12 cellular contexts compared by ENCODE assay signal in the genomic region with DNA sequence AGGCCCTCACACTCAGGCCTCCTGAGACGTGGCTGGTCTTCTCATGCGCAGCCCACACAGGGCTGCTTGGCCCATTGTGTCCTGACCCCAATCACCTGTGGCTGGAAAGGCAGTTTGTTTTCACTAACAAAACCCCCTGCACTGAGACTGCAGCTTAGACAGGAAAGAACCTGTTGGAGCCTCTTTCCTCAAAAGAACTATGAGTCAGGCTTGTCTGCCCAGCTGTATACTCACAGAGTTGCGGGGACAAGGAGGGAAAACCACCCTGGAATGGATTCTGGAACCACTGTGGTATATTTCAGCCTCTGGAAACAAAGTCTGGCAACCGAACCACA. TPM values are rescaled to one million over a fixed set of nuclear protein-coding genes. Genes with fewer than 3 reads are reported as not detected.
DNase-seq lines count a peak whose midpoint lies in the region; TF ChIP-seq lines count a peak whose summit lies in the region.
"Had no signal": no experiment of that assay in that cellular context is flagged by ENCODE, and none has a peak within 500 bp of the region (broad histone marks: within the 10 kb centered on the region; RNA-seq: fewer than 3 reads in every experiment).

No MANE protein-coding gene starts in this region.

- H3K4me1 Mint-ChIP-seq in mesothelial cell of epicardium, result peaks cover 18% of the 10 kb centered on the region

- H2AFZ ChIP-seq in Loucy (ENCODE audit: low read length) (peak overlapping the region; percentile 63; the same call in 1 of the 2 replicates), mammary epithelial cell (ENCODE audit: low read depth, low read length) (peak overlapping the region; percentile 67)

- H3K27me3 ChIP-seq in BLaER1 (no peaks in the 10 kb centered on the region), Loucy (ENCODE audit: insufficient read depth, low read length, poor library complexity, severe bottlenecking) (no peaks in the 10 kb centered on the region), mammary epithelial cell (ENCODE audit: insufficient read depth, low read length) (no peaks in the 10 kb centered on the region), testis (no peaks in the 10 kb centered on the region)

- H3K36me3 Mint-ChIP-seq in mesothelial cell of epicardium, result no peaks in the 10 kb centered on the region
- H3K36me3 Mint-ChIP-seq: CD4-positive, CD25-positive, alpha-beta regulatory T cell had no signal

- H3K27ac ChIP-seq in BLaER1 (peak overlapping the region; percentile 73; the same call in 1 of the 2 replicates), mammary epithelial cell (ENCODE audit: insufficient read depth, low read depth, low read length) (peak overlapping the region; percentile 59), testis (no peak overlapping the region)

- intact Hi-C loops in mammary epithelial cell (cut with micrococcal nuclease) (no loop called here), testis (cut with DNase I; ENCODE audit: low total_unique reads) (no loop called here)

- no peaks in the 10 kb centered on the region for H3K9me2 ChIP-seq in Loucy (replicated peaks; ENCODE audit: low read depth, low read length)

- H3K9me3 Mint-ChIP-seq in mesothelial cell of epicardium, result no peaks in the 10 kb centered on the region
- H3K9me3 Mint-ChIP-seq: CD4-positive, CD25-positive, alpha-beta regulatory T cell had no signal

- 0 out of 2 replicates have a peak, but pooled peaks cover 3% of the 10 kb centered on the region for H3F3A ChIP-seq in Loucy (ENCODE audit: low read depth)

- H3K4me1 ChIP-seq in BLaER1, result peaks cover 61% of the 10 kb centered on the region
- H3K4me1 ChIP-seq in Loucy (ENCODE audit: insufficient read depth, low read length, poor library complexity, severe bottlenecking), result peaks cover 27% of the 10 kb centered on the region
- H3K4me1 ChIP-seq in mammary epithelial cell (ENCODE audit: insufficient read depth, low read length), result peaks cover 30% of the 10 kb centered on the region
- H3K4me1 ChIP-seq in testis, result no peaks in the 10 kb centered on the region

- H3K79me2 ChIP-seq in Loucy (ENCODE audit: insufficient read depth, low read length), result no peaks in the 10 kb centered on the region
- H3K79me2 ChIP-seq in mammary epithelial cell (ENCODE audit: insufficient read depth, low read length), result no peaks in the 10 kb centered on the region

- H3K9ac ChIP-seq in BLaER1, result 0 out of 2 replicates have a peak overlapping the region, but pooled peaks have one; percentile 56
- H3K9ac ChIP-seq in Loucy (ENCODE audit: low read depth, low read length, poor library complexity, severe bottlenecking), result no peak overlapping the region
- no peak overlapping the region for H3K9ac ChIP-seq in mammary epithelial cell (ENCODE audit: insufficient read depth, low read length)

- BruUV-seq in mammary epithelial cell (replicated peaks; lab: Mats Ljungman, UMichigan), result no TSS peak

- no peaks in the 10 kb centered on the region for H4K20me1 ChIP-seq in BLaER1
- H4K20me1 ChIP-seq in Loucy (ENCODE audit: insufficient read depth, low read length, poor library complexity, severe bottlenecking), result no peaks in the 10 kb centered on the region
- no peaks in the 10 kb centered on the region for H4K20me1 ChIP-seq in mammary epithelial cell (ENCODE audit: insufficient read depth, low read length)

- CTCF ChIA-PET in mammary epithelial cell (lab: Charles Lee; ENCODE audit: low non-redundant PET), result no interaction called here

- in situ Hi-C loops in mammary epithelial cell (cut with MboI; ENCODE audit: low sequenced_read_pairs in 2 of 2), result no loop called here

- H3K36me3 ChIP-seq in BLaER1, result no peaks in the 10 kb centered on the region
- H3K36me3 ChIP-seq in Loucy (ENCODE audit: insufficient read depth, low read length), result no peaks in the 10 kb centered on the region
- no peaks in the 10 kb centered on the region for H3K36me3 ChIP-seq in mammary epithelial cell (ENCODE audit: insufficient read depth, low read length)
- no peaks in the 10 kb centered on the region for H3K36me3 ChIP-seq in testis (ENCODE audit: low read depth, missing control alignments)
- H3K36me3 ChIP-seq: HAP-1 had no signal

- H3K4me3 Mint-ChIP-seq in mesothelial cell of epicardium, result no peak overlapping the region
- H3K4me3 Mint-ChIP-seq: CD4-positive, CD25-positive, alpha-beta regulatory T cell had no signal

- H3K4me2 ChIP-seq in BLaER1 (peak overlapping the region; percentile 78), Loucy (ENCODE audit: low read depth, low read length, poor library complexity, severe bottlenecking) (peak overlapping the region; percentile 1), mammary epithelial cell (ENCODE audit: insufficient read depth, low read depth, low read length) (peak overlapping the region; percentile 60)

- no peaks in the 10 kb centered on the region for H3K9me3 ChIP-seq in BLaER1
- H3K9me3 ChIP-seq in Loucy (ENCODE audit: insufficient read depth, low read depth, low read length), result no peaks in the 10 kb centered on the region
- H3K9me3 ChIP-seq in mammary epithelial cell (replicated peaks; ENCODE audit: insufficient read depth, low read length), result no peaks in the 10 kb centered on the region
- H3K9me3 ChIP-seq in testis, result no peaks in the 10 kb centered on the region
- H3K9me3 ChIP-seq: HAP-1 had no signal

- no peak overlapping the region for H3K4me3 ChIP-seq in BLaER1
- H3K4me3 ChIP-seq in Loucy (ENCODE audit: low read length, poor library complexity, severe bottlenecking), result no peak overlapping the region
- H3K4me3 ChIP-seq in mammary epithelial cell (replicated peaks in 1 of 3; ENCODE audit: insufficient read depth in 1 of 3, low read depth in 2 of 3, low read length in 3 of 3), result no peak overlapping the region
- H3K4me3 ChIP-seq in testis, result no peak overlapping the region
- H3K4me3 ChIP-seq: HAP-1, lung had no signal

- DNase-seq in mammary epithelial cell, result peak; percentile 84
- DNase-seq in mesothelial cell of epicardium (ENCODE audit: low spot score in 2 of 2, unreplicated experiment in 2 of 2), result no peak
- DNase-seq in testis, result no peak
- no peak for DNase-seq in NCI-H1105 (lab: John Stamatoyannopoulos, UW)
- DNase-seq in cerebellar cortex (ENCODE audit: low spot score), result no peak
- DNase-seq in Ammon's horn (ENCODE audit: low spot score), result no peak
- DNase-seq: CD4-positive, CD25-positive, alpha-beta regulatory T cell; NCI-H2227 treated with DMSO at 0.1 percent for 48 hours had no signal

- H3K27me3 Mint-ChIP-seq in mesothelial cell of epicardium (ENCODE audit: low read depth), result no peaks in the 10 kb centered on the region
- H3K27me3 Mint-ChIP-seq: CD4-positive, CD25-positive, alpha-beta regulatory T cell had no signal

- dilution Hi-C loops in mammary epithelial cell (cut with HindIII; ENCODE audit: low sequenced_read_pairs), result no loop called here

- H3K27ac Mint-ChIP-seq in mesothelial cell of epicardium, result peak overlapping the region; percentile 75
- H3K27ac Mint-ChIP-seq: CD4-positive, CD25-positive, alpha-beta regulatory T cell had no signal

- WGBS in mammary epithelial cell (ENCODE audit: low coverage, missing lambda C conversion rate), result 12% methylated on average over 4 of the region's 4 CpGs
- WGBS in testis, 2 donors, result 77 to 81% methylated on average over 4 of the region's 4 CpGs

- TF ChIP-seq CTCF in Loucy (conservative IDR thresholded peaks at IDR 0.05; ENCODE audit: low read length) (no peak), mammary epithelial cell (conservative IDR thresholded peaks at IDR 0.05 in 1 of 2, IDR thresholded peaks at IDR 0.05 in 1 of 2; ENCODE audit: extremely low read depth in 1 of 2, insufficient read depth in 1 of 2, low read depth in 1 of 2, low read length in 2 of 2) (no peak), mesothelial cell of epicardium (IDR thresholded peaks at IDR 0.05; ENCODE audit: unreplicated experiment) (no peak), testis (IDR thresholded peaks at IDR 0.05) (no peak)

- no peak for TF ChIP-seq POLR2A in testis (IDR thresholded peaks at IDR 0.05)

RNA-seq across cellular contexts. Expression of a gene that starts 5.2 kb away (rescaled TPM):
- total RNA-seq in mammary epithelial cell (1 to 10 TPM in 1 of 2 donors, not detected in 1; 1.2 TPM), mesothelial cell of epicardium (not detected in 3 replicates), testis (not detected)
- polyA plus RNA-seq in mammary epithelial cell (0.60 TPM), testis (ENCODE audit: insufficient read depth, low read depth, low replicate concordance) (0.86 TPM)
- not detected for polyA minus RNA-seq in mammary epithelial cell

RNA-seq across cellular contexts. Expression of a gene that starts 24.6 kb away (rescaled TPM):
- total RNA-seq in mammary epithelial cell (10 to 100 TPM; 39.1 to 42.2 TPM), mesothelial cell of epicardium (27.9 to 34.7 TPM (median 30.5 TPM) in 3 replicates), testis (10 to 100 TPM; 11.0 to 14.4 TPM)
- polyA plus RNA-seq in mammary epithelial cell (27.2 TPM), testis (ENCODE audit: insufficient read depth, low read depth, low replicate concordance) (20.9 TPM)
- polyA minus RNA-seq in mammary epithelial cell, result 83.2 TPM

Comparison
In these comparisons a context has a peak if more than half of its experiments do, and no peak if none do; other contexts are left out.
1. H3K27ac ChIP-seq: peak in BLaER1 (single experiment) and mammary epithelial cell (single experiment); none in testis (0 of 2).
2. H3K4me2 ChIP-seq: peak in every context shown above with its lines; median percentile 78 in BLaER1; 60 in mammary epithelial cell; 1 in Loucy.